ENCODE assay signal across 1 cellular context in genomic region chr11:62542111-62542745, GRCh38.
TF ChIP-seq lines count a peak whose summit lies in the region.

No MANE protein-coding gene starts in this region.

TF ChIP-seq in H1, 55 proteins besides CTCF, POLR2A, EP300 and RAD21:
- no peak for TF ChIP-seq NRF1 (IDR thresholded peaks at IDR 0.05; ENCODE audit: low read depth, low read length)
- 0 out of 2 replicates have a peak, but pooled peaks have one; percentile 18 for TF ChIP-seq TCF12 (IDR thresholded peaks at IDR 0.05; ENCODE audit: low read depth, low read length)
- TF ChIP-seq ASH2L (IDR thresholded peaks at IDR 0.05; ENCODE audit: low read length): peak; percentile 34
TF ChIP-seq in H1: peak in this region for 2.
